9 cellular contexts compared by ENCODE assay signal in genomic region chr2:151408788-151409600, GRCh38. TPM values are rescaled to one million over a fixed set of nuclear protein-coding genes. Genes with fewer than 3 reads are reported as not detected.
DNase-seq lines count a peak whose midpoint lies in the region; ATAC-seq and TF ChIP-seq lines count a peak whose summit lies in the region.
"Had no signal": no experiment of that assay in that cellular context is flagged by ENCODE, and none has a peak within 500 bp of the region (broad histone marks: within the 10 kb centered on the region; RNA-seq: fewer than 3 reads in every experiment).

No MANE protein-coding gene starts in this region.

- H3K4me1 ChIP-seq in A673 (ENCODE audit: insufficient read depth, low read length, poor library complexity, severe bottlenecking) = peaks cover 7% of the 10 kb centered on the region

- DNase-seq in A673 (ENCODE audit: low spot score) = no peak
- DNase-seq in cardiac fibroblast (ENCODE audit: low read depth in 2 of 2) = no peak
- DNase-seq in naive thymus-derived CD8-positive, alpha-beta T cell = no peak
- DNase-seq in cortex of kidney (lab: John Stamatoyannopoulos, UW) = no peak
- DNase-seq in SHP77 (lab: John Stamatoyannopoulos, UW) = no peak
- DNase-seq in 8988T = no peak

- no peaks in the 10 kb centered on the region for H3K36me3 Mint-ChIP-seq in IgD-negative memory B cell
- peaks cover 0 to 20% (median 0%) of the 10 kb centered on the region in 3 donors for H3K36me3 Mint-ChIP-seq in naive thymus-derived CD8-positive, alpha-beta T cell

- H3K27ac ChIP-seq in A673 (ENCODE audit: low read depth, low read length, poor library complexity, severe bottlenecking) = peak overlapping the region; percentile 95

- H3K27ac Mint-ChIP-seq in IgD-negative memory B cell = peak overlapping the region in 2 of 3 donors; percentile 77 to 96
- H3K27ac Mint-ChIP-seq in naive thymus-derived CD8-positive, alpha-beta T cell = peak overlapping the region; percentile 90 to 98 (median 95)

- no peaks in the 10 kb centered on the region for H3K27me3 Mint-ChIP-seq in IgD-negative memory B cell
- peaks cover 0 to 2% (median 0%) of the 10 kb centered on the region in 5 donors for H3K27me3 Mint-ChIP-seq in naive thymus-derived CD8-positive, alpha-beta T cell

- no peaks in the 10 kb centered on the region for H3K27me3 ChIP-seq in A673 (replicated peaks; ENCODE audit: insufficient read depth, low read depth, low read length, poor library complexity)

- H3K4me3 ChIP-seq in A673 (ENCODE audit: low read depth, low read length, poor library complexity, severe bottlenecking) (peak overlapping the region; percentile 90), cardiac fibroblast (replicated peaks in 1 of 2; ENCODE audit: low read depth in 2 of 2, low read length in 2 of 2) (peak overlapping the region; percentile 95 to 98)

- intact Hi-C loops in A673 (cut with micrococcal nuclease; ENCODE audit: unreplicated experiment) = no loop called here

- H3K9me3 Mint-ChIP-seq in IgD-negative memory B cell = peaks cover 0 to 2% (median 0%) of the 10 kb centered on the region in 3 donors
- no peaks in the 10 kb centered on the region for H3K9me3 Mint-ChIP-seq in naive thymus-derived CD8-positive, alpha-beta T cell

- H3K4me3 Mint-ChIP-seq in IgD-negative memory B cell = peak overlapping the region; percentile 98 to 100 (median 98)
- peak overlapping the region; percentile 95 to 99 (median 97) for H3K4me3 Mint-ChIP-seq in naive thymus-derived CD8-positive, alpha-beta T cell

- peaks cover 7 to 15% (median 14%) of the 10 kb centered on the region in 3 donors for H3K4me1 Mint-ChIP-seq in IgD-negative memory B cell
- H3K4me1 Mint-ChIP-seq in naive thymus-derived CD8-positive, alpha-beta T cell = peaks cover 8 to 38% (median 28%) of the 10 kb centered on the region in 4 donors

- BruUV-seq in A673 (replicated peaks; lab: Mats Ljungman, UMichigan) = no TSS peak

- H3K9me3 ChIP-seq in A673 (ENCODE audit: low read depth, low read length, poor library complexity, severe bottlenecking) = no peaks in the 10 kb centered on the region

- ATAC-seq in naive thymus-derived CD8-positive, alpha-beta T cell = no peak
- ATAC-seq in HG02938 (IDR thresholded peaks at IDR 0.05; ENCODE audit: unreplicated experiment) = no peak

- peaks cover 29% of the 10 kb centered on the region for H3K36me3 ChIP-seq in A673 (ENCODE audit: insufficient read depth, low read length, poor library complexity, severe bottlenecking)

- POLR2A ChIA-PET in A673 (lab: Charles Lee; ENCODE audit: low non-redundant PET) = no interaction called here
- POLR2A ChIA-PET in naive thymus-derived CD8-positive, alpha-beta T cell (lab: Charles Lee) = interaction anchor here (0.7 to 2.0 kb wide), 6 partner anchors 13 to 1823 kb away, joined by 3 to 12 read pairs (median 4); partner anchors contain the start of genes MMADHC, NMI and RBM43

- CTCF ChIA-PET in A673 (lab: Charles Lee) = no interaction called here

- TF ChIP-seq CTCF in A673 (conservative IDR thresholded peaks at IDR 0.05; ENCODE audit: low read depth, low read length) (no peak), cardiac fibroblast (IDR thresholded peaks at IDR 0.05; ENCODE audit: low read depth, low read length) (no peak)

RNA-seq across cellular contexts. Expression of gene RIF1, which starts 0.7 kb away (rescaled TPM):
- total RNA-seq in A673 (2021) = 111 and 112 TPM in 2 replicates
- polyA plus RNA-seq in IgD-negative memory B cell = 30.1 TPM
- total RNA-seq in naive thymus-derived CD8-positive, alpha-beta T cell = 10 to 100 TPM; 56.0 to 69.4 TPM
- polyA plus RNA-seq in naive thymus-derived CD8-positive, alpha-beta T cell = 10 to 100 TPM; 24.0 to 31.5 (median 27.4) TPM

RNA-seq across cellular contexts. Expression of gene TNFAIP6, which starts 51.6 kb away (rescaled TPM):
- 123 and 135 TPM in 2 replicates for total RNA-seq in A673 (2021)
- not detected for polyA plus RNA-seq in IgD-negative memory B cell
- not detected for total RNA-seq in naive thymus-derived CD8-positive, alpha-beta T cell
- polyA plus RNA-seq in naive thymus-derived CD8-positive, alpha-beta T cell = not detected
- total RNA-seq: HT-29 had no signal

Comparison
In these comparisons a context has a peak if more than half of its experiments do, and no peak if none do; other contexts are left out.
1. RNA of gene TNFAIP6, which starts 51.6 kb away (total RNA-seq): 123 to 135 TPM in A673; not detected in naive thymus-derived CD8-positive, alpha-beta T cell; every median in the first group is over 100 times any median in the second.